Comparison of ENCODE assay signal across 8 cellular contexts in genomic region chr1:151762941-151763921, GRCh38. TPM values are rescaled to one million over a fixed set of nuclear protein-coding genes. Genes with fewer than 3 reads are reported as not detected.
DNase-seq lines count a peak whose midpoint lies in the region; ATAC-seq and TF ChIP-seq lines count a peak whose summit lies in the region.

Gene MRPL9 (minus strand): TSS chr1:151763496. CDS start chr1:151763479, 17 bp downstream.

- peak within 1 kb of the TSS; percentile 95 for H3K27ac Mint-ChIP-seq in activated naive CD8-positive, alpha-beta T cell treated with anti-CD3 and anti-CD28 coated beads, Interleukin-2, amount 10 ng/mL, durations not matched to agents 7 days and 5 days
- H3K27ac Mint-ChIP-seq in osteocyte (ENCODE audit: unreplicated experiment): peak within 1 kb of the TSS; percentile 94

- H3K9me3 Mint-ChIP-seq in activated naive CD8-positive, alpha-beta T cell treated with anti-CD3 and anti-CD28 coated beads, Interleukin-2, amount 10 ng/mL, durations not matched to agents 7 days and 5 days: no peaks in the 10 kb centered on the region
- no peaks in the 10 kb centered on the region for H3K9me3 Mint-ChIP-seq in osteocyte (ENCODE audit: unreplicated experiment)

- H3K4me3 Mint-ChIP-seq in activated naive CD8-positive, alpha-beta T cell treated with anti-CD3 and anti-CD28 coated beads, Interleukin-2, amount 10 ng/mL, durations not matched to agents 7 days and 5 days: peak within 1 kb of the TSS; percentile 86
- H3K4me3 Mint-ChIP-seq in osteocyte (ENCODE audit: unreplicated experiment): peak within 1 kb of the TSS; percentile 85

- ATAC-seq in HG02571 (IDR thresholded peaks at IDR 0.05; ENCODE audit: unreplicated experiment) (peak; percentile 81), Right ventricle myocardium inferior (peak; percentile 98), thoracic aorta (ENCODE audit: insufficient number of reproducible peaks, low FRiP score, low read depth) (peak; percentile 68)
- peak; percentile 99 for ATAC-seq in activated naive CD8-positive, alpha-beta T cell treated with anti-CD3 and anti-CD28 coated beads, Interleukin-2, amount 10 ng/mL, durations not matched to agents 7 days and 5 days (ENCODE audit: low read depth)

- peak within 1 kb of the TSS; percentile 88 for H3K4me3 ChIP-seq in thoracic aorta

- peaks cover 8 to 13% of the 10 kb centered on the region in 2 donors for H3K4me1 ChIP-seq in thoracic aorta (ENCODE audit: control insufficient read depth in 1 of 2, low read depth in 2 of 2)

- DNase-seq in GM04504 (ENCODE audit: low read depth): peak; percentile 55
- DNase-seq in NCI-H1105 (lab: John Stamatoyannopoulos, UW): peak; percentile 77
- DNase-seq in SW 1271 (lab: John Stamatoyannopoulos, UW): peak; percentile 22 to 62
- DNase-seq in activated naive CD8-positive, alpha-beta T cell treated with anti-CD3 and anti-CD28 coated beads, Interleukin-2, amount 10 ng/mL, durations not matched to agents 7 days and 5 days: peak; percentile 88
- peak; percentile 90 for DNase-seq in Right ventricle myocardium inferior (ENCODE audit: missing footprints)
- peak; percentile 94 for DNase-seq in osteocyte (ENCODE audit: extremely low spot score, unreplicated experiment)
- peak; percentile 38 for DNase-seq in thoracic aorta (ENCODE audit: low spot score)

- no peak for TF ChIP-seq CTCF in osteocyte (IDR thresholded peaks at IDR 0.05)
- no peak for TF ChIP-seq CTCF in thoracic aorta (IDR thresholded peaks at IDR 0.05)

- intact Hi-C loops in Right ventricle myocardium inferior (cut with DNase I): no loop called here

- H3K4me1 Mint-ChIP-seq in activated naive CD8-positive, alpha-beta T cell treated with anti-CD3 and anti-CD28 coated beads, Interleukin-2, amount 10 ng/mL, durations not matched to agents 7 days and 5 days: peaks cover 15% of the 10 kb centered on the region
- peaks cover 17% of the 10 kb centered on the region for H3K4me1 Mint-ChIP-seq in osteocyte (ENCODE audit: unreplicated experiment)

- no peaks in the 10 kb centered on the region for H3K9me3 ChIP-seq in thoracic aorta

- H3K36me3 ChIP-seq in thoracic aorta: peaks cover 11% of the 10 kb centered on the region

- peak within 1 kb of the TSS; percentile 85 to 90 for H3K27ac ChIP-seq in thoracic aorta

- H3K27me3 ChIP-seq in thoracic aorta (replicated peaks; ENCODE audit: insufficient read depth): no peaks in the 10 kb centered on the region

- H3K27me3 Mint-ChIP-seq in activated naive CD8-positive, alpha-beta T cell treated with anti-CD3 and anti-CD28 coated beads, Interleukin-2, amount 10 ng/mL, durations not matched to agents 7 days and 5 days: no peaks in the 10 kb centered on the region
- no peaks in the 10 kb centered on the region for H3K27me3 Mint-ChIP-seq in osteocyte (ENCODE audit: unreplicated experiment)

- peaks cover 11% of the 10 kb centered on the region for H3K36me3 Mint-ChIP-seq in activated naive CD8-positive, alpha-beta T cell treated with anti-CD3 and anti-CD28 coated beads, Interleukin-2, amount 10 ng/mL, durations not matched to agents 7 days and 5 days
- peaks cover 17% of the 10 kb centered on the region for H3K36me3 Mint-ChIP-seq in osteocyte (ENCODE audit: unreplicated experiment)

- POLR2A ChIA-PET in activated naive CD8-positive, alpha-beta T cell treated with anti-CD3 and anti-CD28 coated beads, Interleukin-2, amount 10 ng/mL, durations not matched to agents 7 days and 5 days (lab: Charles Lee): interaction anchor here (0.6 to 2.3 kb wide), 11 partner anchors 9 to 573 kb away, joined by 3 to 17 read pairs (median 3); partner anchors contain the start of genes CGN, TDRKH and VPS72

RNA-seq across cellular contexts. Expression of gene MRPL9, which starts in this region (rescaled TPM):
- 10 to 100 TPM; 87.4 to 95.0 TPM for total RNA-seq in activated naive CD8-positive, alpha-beta T cell treated with anti-CD3 and anti-CD28 coated beads, Interleukin-2, amount 10 ng/mL, durations not matched to agents 7 days and 5 days
- 51.2 TPM for total RNA-seq in Right ventricle myocardium inferior
- 67.4 and 73.0 TPM in 2 replicates for total RNA-seq in osteocyte
- 10 to 100 TPM; 47.9 to 65.7 TPM for total RNA-seq in thoracic aorta

Comparison
In these comparisons a context has a peak if more than half of its experiments do, and no peak if none do; other contexts are left out.
1. Peak in every context shown above with its lines: DNase-seq, ATAC-seq, H3K4me3 ChIP-seq and H3K27ac ChIP-seq.
2. DNase-seq: peak in every context shown above with its lines; median percentile 94 in osteocyte; 90 in Right ventricle myocardium inferior; 88 in activated naive CD8-positive, alpha-beta T cell treated with anti-CD3 and anti-CD28 coated beads, Interleukin-2, amount 10 ng/mL, durations not matched to agents 7 days and 5 days; 77 in NCI-H1105; 55 in GM04504; 42 in SW 1271; 38 in thoracic aorta.